In the genomic region with DNA sequence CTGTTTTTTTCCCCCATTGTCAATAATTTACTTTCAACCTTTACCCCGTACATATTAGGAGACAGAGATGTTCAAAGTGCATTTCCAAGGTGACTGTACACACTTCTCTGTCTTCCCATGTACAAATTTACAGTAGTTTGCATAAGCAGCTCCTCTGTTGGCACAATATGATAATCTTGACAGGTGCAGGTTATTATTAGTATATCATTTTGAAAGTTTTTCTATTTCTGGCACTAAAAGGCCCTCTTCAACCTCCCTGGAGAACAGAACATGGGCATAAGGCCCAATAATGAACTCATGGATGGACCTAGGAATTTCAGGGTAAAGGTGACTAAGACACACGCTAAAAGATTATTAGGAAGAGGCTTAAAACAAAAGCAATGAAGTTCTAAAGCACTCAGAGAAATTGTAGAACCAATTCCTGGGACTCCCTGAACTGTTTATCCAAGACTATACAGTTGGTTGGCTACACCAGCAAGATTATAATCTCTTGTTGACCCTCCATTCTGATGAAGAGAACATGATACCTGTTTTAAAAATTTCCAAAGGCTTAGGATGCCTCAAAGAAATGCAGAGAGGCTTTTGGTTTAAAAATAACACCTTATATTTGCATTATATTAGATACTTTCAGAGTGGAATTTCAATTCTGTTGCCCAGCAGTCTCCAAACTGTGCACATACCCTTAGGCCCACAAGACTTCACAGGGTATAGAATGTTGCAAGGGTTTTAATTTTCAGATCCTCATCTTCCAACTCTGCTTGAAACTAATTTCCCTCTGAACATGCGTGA, we compare ENCODE assay signal across 8 cellular contexts. TPM values are rescaled to one million over a fixed set of nuclear protein-coding genes. Genes with fewer than 3 reads are reported as not detected.
A peak's percentile ranks its signal among the peaks of the same experiment; 100 is the strongest.
DNase-seq lines count a peak whose midpoint lies in the region; ATAC-seq and TF ChIP-seq lines count a peak whose summit lies in the region.

No MANE protein-coding gene starts in this region.

- no peaks in the 10 kb centered on the region for H3K27me3 Mint-ChIP-seq in Caco-2 (ENCODE audit: insufficient read depth, unreplicated experiment)

- H3K27me3 ChIP-seq in Caco-2 (replicated peaks; ENCODE audit: control insufficient read depth, insufficient read depth, low read length), result no peaks in the 10 kb centered on the region
- H3K27me3 ChIP-seq in tibial artery, result no peaks in the 10 kb centered on the region
- no peaks in the 10 kb centered on the region for H3K27me3 ChIP-seq in WERI-Rb-1 (ENCODE audit: insufficient read depth, low read depth, severe bottlenecking)

- H3K36me3 ChIP-seq in Caco-2 (ENCODE audit: control insufficient read depth, insufficient read depth, low read length) (no peaks in the 10 kb centered on the region), tibial artery (no peaks in the 10 kb centered on the region), WERI-Rb-1 (no peaks in the 10 kb centered on the region)

- POLR2A ChIA-PET in Caco-2 (lab: Charles Lee), result no interaction called here

- H3K4me3 ChIP-seq in Caco-2 (ENCODE audit: low read depth, low read length) (peak overlapping the region; percentile 91), tibial artery (peak overlapping the region; percentile 90 to 98), WERI-Rb-1 (ENCODE audit: low read depth, low read length) (no peak overlapping the region)

- H3K27ac Mint-ChIP-seq in Caco-2 (ENCODE audit: unreplicated experiment), result peak overlapping the region; percentile 96

- H3K9me3 Mint-ChIP-seq in Caco-2 (ENCODE audit: unreplicated experiment), result peaks cover 10% of the 10 kb centered on the region

- peak; percentile 1 for ATAC-seq in HG02973 (IDR thresholded peaks at IDR 0.05; ENCODE audit: unreplicated experiment)

- intact Hi-C loops in Caco-2 (cut with micrococcal nuclease; ENCODE audit: unreplicated experiment) (loop anchor here (2.0 kb wide), 1 partner anchor 217 kb away; no protein-coding TSS in a partner anchor), tibial artery (cut with DNase I; ENCODE audit: low total_unique reads) (loop anchor here (2.0 to 10.0 kb wide), 2 partner anchors 115 to 783 kb away; a partner anchor contains a TSS)

- BruUV-seq in Caco-2 (replicated peaks; lab: Mats Ljungman, UMichigan), result TSS peak; percentile 48

- H3K4me1 Mint-ChIP-seq in Caco-2 (ENCODE audit: low read depth, unreplicated experiment), result peaks cover 8% of the 10 kb centered on the region

- H3K4me3 Mint-ChIP-seq in Caco-2 (ENCODE audit: unreplicated experiment), result peak overlapping the region; percentile 94

- in situ Hi-C loops in GM13977 (cut with MboI; ENCODE audit: low pct_unique_long_range_greater_than_20kb, low sequenced_read_pairs, unreplicated experiment), result no loop called here

- peaks cover 18% of the 10 kb centered on the region for H3K4me1 ChIP-seq in Caco-2
- peaks cover 0 to 19% (median 14%) of the 10 kb centered on the region in 4 donors for H3K4me1 ChIP-seq in tibial artery

- H3K9me3 ChIP-seq in Caco-2 (no peaks in the 10 kb centered on the region), tibial artery (no peaks in the 10 kb centered on the region), WERI-Rb-1 (ENCODE audit: severe bottlenecking) (no peaks in the 10 kb centered on the region)

- no peak for TF ChIP-seq CTCF in Caco-2 (IDR thresholded peaks at IDR 0.05; ENCODE audit: insufficient read depth in 1 of 2, low read depth in 1 of 2, low read length in 1 of 2, severe bottlenecking in 1 of 2, unreplicated experiment in 1 of 2)
- TF ChIP-seq CTCF in tibial artery (IDR thresholded peaks at IDR 0.05), result no peak
- no peak for TF ChIP-seq CTCF in GM13977 (IDR thresholded peaks at IDR 0.05; ENCODE audit: extremely low read depth, insufficient read depth, missing control alignments)
- TF ChIP-seq CTCF in WERI-Rb-1 (IDR thresholded peaks at IDR 0.05; ENCODE audit: low read depth, low read length), result no peak

- H3K36me3 Mint-ChIP-seq in Caco-2 (ENCODE audit: insufficient read depth, unreplicated experiment), result peaks cover 13% of the 10 kb centered on the region

- H3K27ac ChIP-seq in angular gyrus (ENCODE audit: low read depth, low read length), result peak overlapping the region; percentile 94
- peak overlapping the region; percentile 98 to 99 for H3K27ac ChIP-seq in tibial artery
- no peak overlapping the region for H3K27ac ChIP-seq in WERI-Rb-1

- CTCF ChIA-PET in Caco-2 (lab: Charles Lee), result no interaction called here

- DNase-seq in Caco-2 (no peak), left kidney (ENCODE audit: low read depth, low spot score) (peak; percentile 9), tibial artery (no peak), GM13977 (ENCODE audit: low spot score) (no peak), WERI-Rb-1 (no peak)
- no peak for DNase-seq in central memory CD4-positive, alpha-beta T cell

RNA-seq across cellular contexts. Expression of a gene that starts 1.1 kb away (rescaled TPM):
- total RNA-seq in Caco-2 (2022), result 27.6 and 31.8 TPM in 2 replicates
